8 cellular contexts compared by ENCODE assay signal in genomic region chr19:4851551-4852290, GRCh38. TPM values are rescaled to one million over a fixed set of nuclear protein-coding genes. Genes with fewer than 3 reads are reported as not detected.
A peak's percentile ranks its signal among the peaks of the same experiment; 100 is the strongest.
DNase-seq lines count a peak whose midpoint lies in the region; FAIRE-seq and TF ChIP-seq lines count a peak whose summit lies in the region.

No MANE protein-coding gene starts in this region.

- no peak for TF ChIP-seq POLR2A in GM12891 (IDR thresholded peaks at IDR 0.05; ENCODE audit: low read depth, low read length)

- no peak overlapping the region for H3K27ac ChIP-seq in 22Rv1

- DNase-seq in GM12891 (ENCODE audit: insufficient read length, low spot score) = peak; percentile 68
- DNase-seq in NCI-H524 treated with DMSO at 0.1 percent for 48 hours (lab: John Stamatoyannopoulos, UW) = peak; percentile 19
- peak; percentile 61 to 63 for DNase-seq in activated CD8-positive, alpha-beta memory T cell treated with anti-CD3 and anti-CD28 coated beads for 4 hours (ENCODE audit: low read depth in 2 of 2)
- peak; percentile 54 for DNase-seq in epidermal melanocyte (ENCODE audit: insufficient read length, low spot score)
- peak; percentile 61 for DNase-seq in myocyte (ENCODE audit: low read depth)
- peak; percentile 56 to 58 for DNase-seq in stimulated activated CD8-positive, alpha-beta memory T cell treated with anti-CD3 and anti-CD28 coated beads, Interleukin-7, amount 100 ng/mL, for 48 hours (ENCODE audit: extremely low read depth in 1 of 2, low read depth in 1 of 2)
- no peak for DNase-seq in cortex of kidney (lab: John Stamatoyannopoulos, UW)

- peak; percentile 91 for TF ChIP-seq CTCF in 22Rv1 (IDR thresholded peaks at IDR 0.05)

- FAIRE-seq in GM12891 (lab: Jason Lieb, UNC) = peak; percentile 89

TF ChIP-seq in GM12891, 5 proteins besides CTCF, POLR2A, EP300 and RAD21:
- TF ChIP-seq PAX5 (IDR thresholded peaks at IDR 0.05; ENCODE audit: insufficient read depth, low read length, severe bottlenecking) (peak; percentile 6), SPI1 (IDR thresholded peaks at IDR 0.05; ENCODE audit: low read depth, low read length) (no peak), TAF1 (IDR thresholded peaks at IDR 0.05; ENCODE audit: low read depth, low read length) (no peak), POLR2AphosphoS5 (IDR thresholded peaks at IDR 0.05; ENCODE audit: low read depth, low read length) (0 out of 2 replicates have a peak, but pooled peaks have one; percentile 20)

RNA-seq across cellular contexts. Expression of gene PLIN3, which starts 15.7 kb away (rescaled TPM):
- polyA plus RNA-seq in GM12891 (2012; ENCODE audit: low read depth, missing spikeins) = 75.6 TPM
- total RNA-seq in myocyte = 439 and 463 TPM in 2 replicates
- 314 TPM for polyA plus RNA-seq in myocyte (2012)

RNA-seq across cellular contexts. Expression of gene TICAM1, which starts 20.2 kb away (rescaled TPM):
- polyA plus RNA-seq in GM12891 (2012; ENCODE audit: low read depth, missing spikeins) = 17.8 TPM
- 4.4 and 4.6 TPM in 2 replicates for total RNA-seq in myocyte
- polyA plus RNA-seq in myocyte (2012) = 12.0 TPM

RNA-seq across cellular contexts. Expression of gene ARRDC5, which starts 51.0 kb away (rescaled TPM):
- 0.15 TPM for polyA plus RNA-seq in GM12891 (2012; ENCODE audit: low read depth, missing spikeins)
- total RNA-seq in myocyte = 0.16 TPM in 1 of 2 replicates, not detected in the other
- not detected for polyA plus RNA-seq in myocyte (2012)

RNA-seq across cellular contexts. Expression of gene UHRF1, which starts 57.6 kb away (rescaled TPM):
- 21.5 TPM for polyA plus RNA-seq in GM12891 (2012; ENCODE audit: low read depth, missing spikeins)
- 23.3 and 33.5 TPM in 2 replicates for total RNA-seq in myocyte
- polyA plus RNA-seq in myocyte (2012) = 10.4 TPM
